In genomic region chr4:183348706-183349659, GRCh38 we compare ENCODE assay signal across 12 cellular contexts. TPM values are rescaled to one million over a fixed set of nuclear protein-coding genes. Genes with fewer than 3 reads are reported as not detected.
DNase-seq lines count a peak whose midpoint lies in the region; ATAC-seq, FAIRE-seq and TF ChIP-seq lines count a peak whose summit lies in the region.
"Had no signal": no experiment of that assay in that cellular context is flagged by ENCODE, and none has a peak within 500 bp of the region (broad histone marks: within the 10 kb centered on the region; RNA-seq: fewer than 3 reads in every experiment).

No MANE protein-coding gene starts in this region.

- no peak overlapping the region for H3K27ac Mint-ChIP-seq in WTC11

- ATAC-seq in SK-N-SH treated with all-trans-retinoic acid at 6 μM for 48 hours (peak; percentile 95), esophagus mucosa (peak; percentile 84), HG03469 (IDR thresholded peaks at IDR 0.05; ENCODE audit: unreplicated experiment) (no peak), WTC11 (no peak)

- H3K36me3 Mint-ChIP-seq in WTC11 = no peaks in the 10 kb centered on the region

- CTCF ChIA-PET in WTC11 (lab: Charles Lee) = no interaction called here

- no peak for FAIRE-seq in small intestine (lab: Jason Lieb, UNC)
- FAIRE-seq: endometrium had no signal

- POLR2A ChIA-PET in WTC11 (lab: Charles Lee) = no interaction called here

- H3K27me3 Mint-ChIP-seq in WTC11 (ENCODE audit: low read depth) = no peaks in the 10 kb centered on the region

- H3K4me1 Mint-ChIP-seq in WTC11 = no peaks in the 10 kb centered on the region

- H3K27me3 ChIP-seq in small intestine (ENCODE audit: control insufficient read depth in 2 of 2, insufficient read depth in 2 of 2, low read length in 2 of 2) = no peaks in the 10 kb centered on the region
- H3K27me3 ChIP-seq: Peyer's patch had no signal

- H3K4me3 Mint-ChIP-seq in WTC11 = no peak overlapping the region

- peak; percentile 8 to 12 for DNase-seq in activated CD4-positive, alpha-beta T cell treated with anti-CD3 and anti-CD28 coated beads for 24 hours (ENCODE audit: low read depth in 2 of 2)
- DNase-seq in activated CD4-positive, alpha-beta T cell treated with anti-CD3 and anti-CD28 coated beads, Interleukin-2, amount 50 U/mL, for 1 hour = no peak
- peak; percentile 28 to 32 for DNase-seq in stimulated activated CD4-positive, alpha-beta T cell treated with anti-CD3 and anti-CD28 coated beads, Interleukin-2, amount 100 ng/mL, for 48 hours
- DNase-seq in WTC11 (ENCODE audit: low spot score) (no peak), small intestine (no peak)
- DNase-seq: AML-193 had no signal

- H3K36me3 ChIP-seq in small intestine (ENCODE audit: control insufficient read depth in 2 of 2, insufficient read depth in 2 of 2, low read length in 2 of 2) = no peaks in the 10 kb centered on the region
- H3K36me3 ChIP-seq: Peyer's patch had no signal

- H3K27ac ChIP-seq in small intestine (ENCODE audit: low read depth in 1 of 2, low read length in 1 of 2) = no peak overlapping the region
- H3K27ac ChIP-seq: Peyer's patch had no signal

- no peaks in the 10 kb centered on the region for H3K4me1 ChIP-seq in small intestine (ENCODE audit: control insufficient read depth in 2 of 2, insufficient read depth in 1 of 2, low read depth in 1 of 2, low read length in 1 of 2)
- H3K4me1 ChIP-seq: Peyer's patch had no signal

- TF ChIP-seq CTCF in WTC11 (IDR thresholded peaks at IDR 0.05) = no peak

- no peaks in the 10 kb centered on the region for H3K9me3 ChIP-seq in small intestine (ENCODE audit: control insufficient read depth, low read depth)
- H3K9me3 ChIP-seq: Peyer's patch had no signal

- H3K9me3 Mint-ChIP-seq in WTC11 = no peaks in the 10 kb centered on the region

- H3K4me3 ChIP-seq in small intestine (ENCODE audit: low read depth in 1 of 2, low read length in 2 of 2) = no peak overlapping the region
- H3K4me3 ChIP-seq: Peyer's patch had no signal

- WGBS in small intestine, 3 donors = 75 to 85% (median 76%) methylated on average over 17 of the region's 17 CpGs

TF ChIP-seq in SK-N-SH treated with all-trans-retinoic acid at 6 μM for 48 hours, 23 proteins besides CTCF, POLR2A, EP300 and RAD21 (continues in another document):
- peak; percentile 100 for TF ChIP-seq ZC3H10 (CRISPR knock-in tag; IDR thresholded peaks at IDR 0.05)
- TF ChIP-seq PPARA (CRISPR knock-in tag; IDR thresholded peaks at IDR 0.05; ENCODE audit: borderline replicate concordance) = no peak
- TF ChIP-seq SNAI2 (CRISPR knock-in tag; IDR thresholded peaks at IDR 0.05) = peak; percentile 100
- 0 out of 2 replicates have a peak, but pooled peaks have one; percentile 22 for TF ChIP-seq ZNF70 (CRISPR knock-in tag; IDR thresholded peaks at IDR 0.05)
- peak; percentile 100 for TF ChIP-seq TOX (CRISPR knock-in tag; IDR thresholded peaks at IDR 0.05; ENCODE audit: borderline replicate concordance)
- TF ChIP-seq ZNF565 (CRISPR knock-in tag; conservative IDR thresholded peaks at IDR 0.05; ENCODE audit: low read depth) = peak; percentile 99
- peak; percentile 97 for TF ChIP-seq ISL1 (CRISPR knock-in tag; IDR thresholded peaks at IDR 0.05)
- TF ChIP-seq CREB5 (CRISPR knock-in tag; IDR thresholded peaks at IDR 0.05; ENCODE audit: low read depth) = peak; percentile 99
- peak; percentile 75; the same call in 1 of the 2 replicates for TF ChIP-seq TCF4 (CRISPR knock-in tag; IDR thresholded peaks at IDR 0.05; ENCODE audit: borderline replicate concordance)
- TF ChIP-seq PATZ1 (CRISPR knock-in tag; IDR thresholded peaks at IDR 0.05; ENCODE audit: borderline replicate concordance) = peak; percentile 100
- TF ChIP-seq ZFP30 (CRISPR knock-in tag; IDR thresholded peaks at IDR 0.05) = peak; percentile 80
- TF ChIP-seq ZNF8 (CRISPR knock-in tag; IDR thresholded peaks at IDR 0.05) = peak; percentile 95; the same call in 1 of the 2 replicates

TF ChIP-seq in WTC11, 78 proteins besides CTCF, POLR2A, EP300 and RAD21:
- TF ChIP-seq ELF4 (CRISPR knock-in tag; IDR thresholded peaks at IDR 0.05; ENCODE audit: low read depth) (no peak), ZNF423 (CRISPR knock-in tag; IDR thresholded peaks at IDR 0.05) (no peak), ZNF317 (CRISPR knock-in tag; IDR thresholded peaks at IDR 0.05; ENCODE audit: borderline replicate concordance, low read depth) (no peak), PREB (CRISPR knock-in tag; IDR thresholded peaks at IDR 0.05; ENCODE audit: borderline replicate concordance) (no peak), ZBTB43 (CRISPR knock-in tag; IDR thresholded peaks at IDR 0.05) (no peak), RORB (CRISPR knock-in tag; IDR thresholded peaks at IDR 0.05) (no peak), E2F1 (CRISPR knock-in tag; IDR thresholded peaks at IDR 0.05) (no peak)

RNA-seq across cellular contexts. Expression of gene CLDN24, which starts 26.8 kb away (rescaled TPM):
- total RNA-seq in esophagus mucosa (1.2 TPM), WTC11 (2021) (not detected in 3 replicates)
- not detected for polyA plus RNA-seq in small intestine
- total RNA-seq: Peyer's patch, skeletal muscle tissue had no signal

RNA-seq across cellular contexts. Expression of gene CLDN22, which starts 28.9 kb away (rescaled TPM):
- total RNA-seq in esophagus mucosa (0.16 TPM), WTC11 (2021) (not detected in 3 replicates)
- polyA plus RNA-seq in small intestine = under 1 TPM in 1 of 3 donors, not detected in 2; 0.03 TPM
- total RNA-seq: Peyer's patch, skeletal muscle tissue had no signal

Comparison
In these comparisons a context has a peak if more than half of its experiments do, and no peak if none do; other contexts are left out.
1. DNase-seq: peak in activated CD4-positive, alpha-beta T cell treated with anti-CD3 and anti-CD28 coated beads for 24 hours (2 of 2) and stimulated activated CD4-positive, alpha-beta T cell treated with anti-CD3 and anti-CD28 coated beads, Interleukin-2, amount 100 ng/mL, for 48 hours (2 of 2); none in activated CD4-positive, alpha-beta T cell treated with anti-CD3 and anti-CD28 coated beads, Interleukin-2, amount 50 U/mL, for 1 hour (single experiment), WTC11 (single experiment) and small intestine (single experiment).
2. ATAC-seq: peak in SK-N-SH treated with all-trans-retinoic acid at 6 μM for 48 hours (single experiment) and esophagus mucosa (single experiment); none in HG03469 (single experiment) and WTC11 (single experiment).